In the genomic region with DNA sequence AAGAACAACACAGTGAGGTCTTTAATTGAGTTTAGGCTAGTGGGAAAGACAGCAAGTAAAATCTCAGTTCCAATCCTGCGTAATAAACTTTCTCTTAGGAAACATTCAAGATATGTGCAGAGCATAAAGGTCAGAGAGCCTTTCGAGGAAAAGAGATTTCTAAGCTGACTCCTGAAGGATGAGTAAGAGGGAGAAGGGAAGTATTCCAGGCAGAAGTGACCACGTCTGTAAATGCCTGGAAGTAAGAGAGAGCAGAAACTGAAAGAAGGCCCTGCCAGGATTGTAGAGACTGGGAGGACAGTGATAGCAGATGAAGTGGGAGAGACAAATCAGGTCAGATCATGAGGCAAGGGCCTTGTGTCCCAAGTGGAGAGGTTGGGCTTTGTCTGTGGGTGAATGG, we compare ENCODE assay signal across 14 cellular contexts. TPM values are rescaled to one million over a fixed set of nuclear protein-coding genes. Genes with fewer than 3 reads are reported as not detected.
"Had no signal": no experiment of that assay in that cellular context is flagged by ENCODE, and none has a peak within 500 bp of the region (broad histone marks: within the 10 kb centered on the region; RNA-seq: fewer than 3 reads in every experiment).

No MANE protein-coding gene starts in this region.

- H3K4me3 ChIP-seq: dorsolateral prefrontal cortex, pancreas, thyroid gland, uterus had no signal

- H3K36me3 ChIP-seq: pancreas, thyroid gland, uterus had no signal

- H3K4me3 Mint-ChIP-seq: activated CD8-positive, alpha-beta memory T cell treated with anti-CD3 and anti-CD28 coated beads, Interleukin-2, amount 10 ng/mL, durations not matched to agents 7 days and 5 days; activated naive CD8-positive, alpha-beta T cell treated with anti-CD3 and anti-CD28 coated beads for 36 hours; memory B cell had no signal

- H3K4me1 ChIP-seq: thyroid gland, uterus had no signal

- DNase-seq: activated CD4-positive, alpha-beta T cell treated with anti-CD3 and anti-CD28 coated beads, Interleukin-2, amount 50 U/mL, for 48 hours; activated CD4-positive, CD25-positive, alpha-beta regulatory T cell treated with anti-CD3 and anti-CD28 coated beads, Interleukin-2, amount 50 U/mL, for 72 hours; activated CD8-positive, alpha-beta memory T cell treated with anti-CD3 and anti-CD28 coated beads, Interleukin-2, amount 10 ng/mL, durations not matched to agents 7 days and 5 days; activated gamma-delta T cell; activated naive CD8-positive, alpha-beta T cell treated with anti-CD3 and anti-CD28 coated beads for 36 hours; activated T-cell treated with anti-CD3 and anti-CD28 coated beads, Interleukin-2, amount 50 U/mL, for 48 hours; anterior cingulate cortex; dorsolateral prefrontal cortex; pancreas; thyroid gland; uterus had no signal

- H3K27me3 Mint-ChIP-seq: activated CD8-positive, alpha-beta memory T cell treated with anti-CD3 and anti-CD28 coated beads, Interleukin-2, amount 10 ng/mL, durations not matched to agents 7 days and 5 days had no signal

- H3K27me3 ChIP-seq: pancreas, thyroid gland, uterus had no signal

- H3K36me3 Mint-ChIP-seq: activated CD8-positive, alpha-beta memory T cell treated with anti-CD3 and anti-CD28 coated beads, Interleukin-2, amount 10 ng/mL, durations not matched to agents 7 days and 5 days; activated naive CD8-positive, alpha-beta T cell treated with anti-CD3 and anti-CD28 coated beads for 36 hours; memory B cell had no signal

- H3K27ac Mint-ChIP-seq: activated CD8-positive, alpha-beta memory T cell treated with anti-CD3 and anti-CD28 coated beads, Interleukin-2, amount 10 ng/mL, durations not matched to agents 7 days and 5 days; activated naive CD8-positive, alpha-beta T cell treated with anti-CD3 and anti-CD28 coated beads for 36 hours; memory B cell had no signal

- H3K27ac ChIP-seq: dorsolateral prefrontal cortex, pancreas, thyroid gland, uterus had no signal

- H3K4me1 Mint-ChIP-seq: activated CD8-positive, alpha-beta memory T cell treated with anti-CD3 and anti-CD28 coated beads, Interleukin-2, amount 10 ng/mL, durations not matched to agents 7 days and 5 days; activated naive CD8-positive, alpha-beta T cell treated with anti-CD3 and anti-CD28 coated beads for 36 hours; memory B cell had no signal

- H3K9me3 Mint-ChIP-seq: activated naive CD8-positive, alpha-beta T cell treated with anti-CD3 and anti-CD28 coated beads for 36 hours had no signal

- H3K9me3 ChIP-seq: pancreas, thyroid gland, uterus had no signal

RNA-seq across cellular contexts. Expression of a gene that starts 41.8 kb away (rescaled TPM):
- total RNA-seq: activated CD8-positive, alpha-beta memory T cell treated with anti-CD3 and anti-CD28 coated beads, Interleukin-2, amount 10 ng/mL, durations not matched to agents 7 days and 5 days; activated naive CD8-positive, alpha-beta T cell treated with anti-CD3 and anti-CD28 coated beads for 36 hours; dorsolateral prefrontal cortex; left lobe of liver had no signal
- polyA plus RNA-seq: neural cell, pancreas had no signal
